Comparison of ENCODE assay signal across 8 cellular contexts in genomic region chr6:27865952-27866369, GRCh38. TPM values are rescaled to one million over a fixed set of nuclear protein-coding genes. Genes with fewer than 3 reads are reported as not detected.
DNase-seq lines count a peak whose midpoint lies in the region; ATAC-seq and TF ChIP-seq lines count a peak whose summit lies in the region.

No MANE protein-coding gene starts in this region.

- H3K27me3 ChIP-seq in IMR-90 (ENCODE audit: control insufficient read depth, insufficient read depth, low read length) = no peaks in the 10 kb centered on the region
- peaks cover 0 to 86% (median 14%) of the 10 kb centered on the region in 3 donors for H3K27me3 ChIP-seq in psoas muscle (ENCODE audit: insufficient read depth in 3 of 3, low read length in 2 of 3)

- H3K4me3 ChIP-seq in IMR-90 (ENCODE audit: insufficient read depth, low read depth, low read length) (peak overlapping the region; percentile 76), fibroblast of villous mesenchyme (ENCODE audit: low read depth, low read length) (peak overlapping the region; percentile 79), psoas muscle (peak overlapping the region; percentile 71)

- H4K8ac ChIP-seq in IMR-90 (ENCODE audit: low read depth in 2 of 2, low read length in 2 of 2) = no peak overlapping the region

- H2AFZ ChIP-seq in IMR-90 (replicated peaks; ENCODE audit: low read length, poor library complexity) = peak overlapping the region; percentile 85

- H3K4me1 ChIP-seq in IMR-90 (ENCODE audit: control insufficient read depth, insufficient read depth, low read length) (peaks cover 9% of the 10 kb centered on the region), psoas muscle (peaks cover 28% of the 10 kb centered on the region)

- in situ Hi-C loops in IMR-90 (cut with MboI; ENCODE audit: low sequenced_read_pairs) = loop anchor here (5.0 kb wide), 1 partner anchor 34 kb away; a partner anchor contains a TSS

- TF ChIP-seq RAD21 in IMR-90 (IDR thresholded peaks at IDR 0.05; ENCODE audit: low read length) = no peak

- ATAC-seq in IMR-90 (ENCODE audit: low read depth) (no peak; the same call in 1 of the 2 replicates), psoas muscle (peak in 2 of 4 donors; percentile 14 to 21)

- H3K27ac ChIP-seq in IMR-90 (ENCODE audit: insufficient read depth, low read length) (peak overlapping the region; percentile 62), psoas muscle (no peak overlapping the region)

- no peak overlapping the region for H2BK15ac ChIP-seq in IMR-90 (ENCODE audit: low read depth, low read length)

- CTCF ChIA-PET in IMR-90 (lab: Yijun Ruan, JAX) = interaction anchor here (0.6 to 0.7 kb wide), 3 partner anchors 28 to 1580 kb away, joined by 3 to 9 read pairs (median 3); a partner anchor contains a TSS
- CTCF ChIA-PET in activated CD4-positive, alpha-beta memory T cell treated with anti-CD3 and anti-CD28 coated beads for 36 hours (lab: Charles Lee) = interaction anchor here (1.0 to 11.3 kb wide), 7 partner anchors 24 to 94 kb away, joined by 3 to 121 read pairs (median 7); a partner anchor contains a TSS

- WGBS in IMR-90 (ENCODE audit: extremely low coverage in 2 of 2, insufficient read length in 1 of 2), 2 experiments = 3% methylated on average over 6 of the region's 17 CpGs; no CpG with 5 or more reads in 1 of the 2 experiments
- 0 to 1% (median 1%) methylated on average over 17 of the region's 17 CpGs for WGBS in psoas muscle, 3 donors

- DNase-seq in NCI-H82 (lab: John Stamatoyannopoulos, UW) (peak; percentile 91), NCI-H82 treated with DMSO at 0.1 percent for 48 hours (lab: John Stamatoyannopoulos, UW; ENCODE audit: unreplicated experiment) (no peak), IMR-90 (no peak), fibroblast of villous mesenchyme (ENCODE audit: low read depth) (peak; percentile 15), psoas muscle (no peak), NCI-H1694 (lab: John Stamatoyannopoulos, UW) (no peak), AG20443 (ENCODE audit: low spot score) (no peak)
- DNase-seq in activated CD4-positive, alpha-beta memory T cell treated with anti-CD3 and anti-CD28 coated beads for 36 hours = peak; percentile 70

- H2BK120ac ChIP-seq in IMR-90 (ENCODE audit: low read depth, low read length) = no peak overlapping the region

- H3K9me3 Mint-ChIP-seq in activated CD4-positive, alpha-beta memory T cell treated with anti-CD3 and anti-CD28 coated beads for 36 hours = peaks cover 10% of the 10 kb centered on the region

- no peak overlapping the region for H4K5ac ChIP-seq in IMR-90 (ENCODE audit: low read depth, low read length)

- dilution Hi-C loops in IMR-90 (cut with HindIII; ENCODE audit: low sequenced_read_pairs, unreplicated experiment) = no loop called here

- peaks cover 4% of the 10 kb centered on the region; the same call in 1 of the 2 replicates for H3K9me1 ChIP-seq in IMR-90 (ENCODE audit: insufficient read depth, low read length)

- H3K4ac ChIP-seq in IMR-90 (ENCODE audit: low read depth, low read length) = no peak overlapping the region

- BruUV-seq in IMR-90 (replicated peaks; lab: Mats Ljungman, UMichigan) = no TSS peak

- no peaks in the 10 kb centered on the region for H4K20me1 ChIP-seq in IMR-90 (ENCODE audit: insufficient read depth, low read length)

- H3K36me3 Mint-ChIP-seq in activated CD4-positive, alpha-beta memory T cell treated with anti-CD3 and anti-CD28 coated beads for 36 hours = peaks cover 25% of the 10 kb centered on the region

- intact Hi-C loops in IMR-90 (cut with micrococcal nuclease) (loop anchor here (1.0 kb wide), 1 partner anchor 27 kb away; no protein-coding TSS in a partner anchor), psoas muscle (cut with DNase I) (no loop called here)
- intact Hi-C loops in activated CD4-positive, alpha-beta memory T cell treated with anti-CD3 and anti-CD28 coated beads for 36 hours (cut with micrococcal nuclease) = loop anchor here (1.0 to 5.0 kb wide), 6 partner anchors 27 to 1669 kb away; a partner anchor contains a TSS

- H2BK20ac ChIP-seq in IMR-90 (ENCODE audit: low read depth, low read length) = no peak overlapping the region

- H2AK9ac ChIP-seq in IMR-90 (replicated peaks; ENCODE audit: low read depth, low read length, poor library complexity) = no peak overlapping the region

- peak overlapping the region; percentile 96 for H3K4me3 Mint-ChIP-seq in activated CD4-positive, alpha-beta memory T cell treated with anti-CD3 and anti-CD28 coated beads for 36 hours

- no peaks in the 10 kb centered on the region for H3K9me3 ChIP-seq in IMR-90 (ENCODE audit: control insufficient read depth, insufficient read depth, low read length)
- no peaks in the 10 kb centered on the region for H3K9me3 ChIP-seq in psoas muscle

- H3K4me1 Mint-ChIP-seq in activated CD4-positive, alpha-beta memory T cell treated with anti-CD3 and anti-CD28 coated beads for 36 hours (ENCODE audit: low read depth) = peaks cover 43% of the 10 kb centered on the region

- H3K9ac ChIP-seq in IMR-90 (ENCODE audit: low read depth, low read length) = peak overlapping the region; percentile 87

- TF ChIP-seq CTCF in IMR-90 (conservative IDR thresholded peaks at IDR 0.05; ENCODE audit: low read depth, low read length) (no peak), fibroblast of villous mesenchyme (IDR thresholded peaks at IDR 0.05; ENCODE audit: insufficient read depth, low read depth, low read length) (no peak), psoas muscle (IDR thresholded peaks at IDR 0.05) (no peak)

- peak overlapping the region; percentile 64; the same call in 1 of the 2 replicates for H3K56ac ChIP-seq in IMR-90 (ENCODE audit: extremely low read depth, insufficient read depth, low read length)

- peak overlapping the region; percentile 100 for H3K4me2 ChIP-seq in IMR-90 (ENCODE audit: low read depth, low read length)

- H4K91ac ChIP-seq in IMR-90 (ENCODE audit: insufficient read depth, low read depth, low read length) = no peak overlapping the region

- H3K79me1 ChIP-seq in IMR-90 (ENCODE audit: low read depth in 1 of 2, low read length in 2 of 2) = peaks cover 0 to 5% of the 10 kb centered on the region in 2 experiments; a peak in 1 of 4 replicates

- no peak overlapping the region for H3K23ac ChIP-seq in IMR-90 (ENCODE audit: low read depth, low read length)

- H2BK5ac ChIP-seq in IMR-90 (ENCODE audit: low read depth, low read length, poor library complexity, severe bottlenecking) = peak overlapping the region; percentile 40

- H3K18ac ChIP-seq in IMR-90 (ENCODE audit: low read depth, low read length) = no peak overlapping the region

- no peaks in the 10 kb centered on the region for H3K36me3 ChIP-seq in IMR-90 (ENCODE audit: control insufficient read depth, insufficient read depth, low read length)
- H3K36me3 ChIP-seq in psoas muscle (ENCODE audit: insufficient read depth in 1 of 2, low read depth in 1 of 2) = no peaks in the 10 kb centered on the region

- H3K27me3 Mint-ChIP-seq in activated CD4-positive, alpha-beta memory T cell treated with anti-CD3 and anti-CD28 coated beads for 36 hours = peaks cover 20% of the 10 kb centered on the region

- H2AK5ac ChIP-seq in IMR-90 (ENCODE audit: low read depth, low read length) = no peak overlapping the region; the same call in 1 of the 2 replicates

- no peak overlapping the region for H3K14ac ChIP-seq in IMR-90 (replicated peaks; ENCODE audit: low read depth, low read length)

- POLR2A ChIA-PET in IMR-90 (lab: Charles Lee; ENCODE audit: unreplicated experiment) = interaction anchor here (0.8 to 4.2 kb wide), 4 partner anchors 17 to 719 kb away, joined by 4 to 61 read pairs (median 4); a partner anchor contains a TSS
- POLR2A ChIA-PET in activated CD4-positive, alpha-beta memory T cell treated with anti-CD3 and anti-CD28 coated beads for 36 hours (lab: Charles Lee) = interaction anchor here (1.0 to 12.2 kb wide), 26 partner anchors 7 to 1822 kb away, joined by 3 to 507 read pairs (median 10); partner anchors contain the start of genes HMGN4 and ZSCAN26

- peak overlapping the region; percentile 100 for H3K27ac Mint-ChIP-seq in activated CD4-positive, alpha-beta memory T cell treated with anti-CD3 and anti-CD28 coated beads for 36 hours

- TF ChIP-seq POLR2A in IMR-90 (IDR thresholded peaks at IDR 0.05; ENCODE audit: low read depth, low read length) = peak; percentile 21; the same call in 1 of the 2 replicates

TF ChIP-seq in IMR-90, 13 proteins besides CTCF, POLR2A, EP300 and RAD21:
- TF ChIP-seq RFX5 (IDR thresholded peaks at IDR 0.05; ENCODE audit: low read depth, low read length) = no peak
- TF ChIP-seq NFE2L2 (IDR thresholded peaks at IDR 0.05; ENCODE audit: low read depth, low read length) = no peak
- TF ChIP-seq MAFK (IDR thresholded peaks at IDR 0.05; ENCODE audit: low read depth, low read length) = no peak
- TF ChIP-seq CHD1 (IDR thresholded peaks at IDR 0.05; ENCODE audit: low read depth, low read length) = no peak
- TF ChIP-seq MXI1 (IDR thresholded peaks at IDR 0.05; ENCODE audit: borderline replicate concordance, low read depth, low read length) = no peak
- TF ChIP-seq RCOR1 (IDR thresholded peaks at IDR 0.05; ENCODE audit: insufficient replicate concordance, low read length) = no peak

RNA-seq across cellular contexts. Expression of gene OR2B2, which starts 46.2 kb away (rescaled TPM):
- total RNA-seq in IMR-90 (2012; rRNA removed) (not detected in 2 replicates), fibroblast of villous mesenchyme (not detected in 2 replicates), psoas muscle (not detected)
- polyA plus RNA-seq in IMR-90 (2012; rRNA removed) (not detected in 2 replicates), psoas muscle (not detected)
- polyA plus RNA-seq in IMR-90 (2012; cell fraction: cytosol; rRNA removed) = not detected in 2 replicates
- polyA plus RNA-seq in IMR-90 (2012; cell fraction: nucleus; rRNA removed; ENCODE audit: low replicate concordance) = not detected in 2 replicates
- total RNA-seq in activated CD4-positive, alpha-beta memory T cell treated with anti-CD3 and anti-CD28 coated beads for 36 hours = not detected

Comparison
In these comparisons a context has a peak if more than half of its experiments do, and no peak if none do; other contexts are left out.
1. DNase-seq: peak in NCI-H82 (single experiment), activated CD4-positive, alpha-beta memory T cell treated with anti-CD3 and anti-CD28 coated beads for 36 hours (single experiment) and fibroblast of villous mesenchyme (single experiment); none in NCI-H82 treated with DMSO at 0.1 percent for 48 hours (single experiment), IMR-90 (single experiment), psoas muscle (0 of 2), NCI-H1694 (single experiment) and AG20443 (single experiment).
2. intact Hi-C loops: an anchor here in IMR-90 (1.0 kb wide) and activated CD4-positive, alpha-beta memory T cell treated with anti-CD3 and anti-CD28 coated beads for 36 hours (1.0 to 5.0 kb wide); none called in psoas muscle.
3. Peak in every context shown above with its lines, with median percentiles within 50 percentile points of each other: H3K4me3 ChIP-seq.